Comparison of ENCODE assay signal across 8 cellular contexts in the genomic region with DNA sequence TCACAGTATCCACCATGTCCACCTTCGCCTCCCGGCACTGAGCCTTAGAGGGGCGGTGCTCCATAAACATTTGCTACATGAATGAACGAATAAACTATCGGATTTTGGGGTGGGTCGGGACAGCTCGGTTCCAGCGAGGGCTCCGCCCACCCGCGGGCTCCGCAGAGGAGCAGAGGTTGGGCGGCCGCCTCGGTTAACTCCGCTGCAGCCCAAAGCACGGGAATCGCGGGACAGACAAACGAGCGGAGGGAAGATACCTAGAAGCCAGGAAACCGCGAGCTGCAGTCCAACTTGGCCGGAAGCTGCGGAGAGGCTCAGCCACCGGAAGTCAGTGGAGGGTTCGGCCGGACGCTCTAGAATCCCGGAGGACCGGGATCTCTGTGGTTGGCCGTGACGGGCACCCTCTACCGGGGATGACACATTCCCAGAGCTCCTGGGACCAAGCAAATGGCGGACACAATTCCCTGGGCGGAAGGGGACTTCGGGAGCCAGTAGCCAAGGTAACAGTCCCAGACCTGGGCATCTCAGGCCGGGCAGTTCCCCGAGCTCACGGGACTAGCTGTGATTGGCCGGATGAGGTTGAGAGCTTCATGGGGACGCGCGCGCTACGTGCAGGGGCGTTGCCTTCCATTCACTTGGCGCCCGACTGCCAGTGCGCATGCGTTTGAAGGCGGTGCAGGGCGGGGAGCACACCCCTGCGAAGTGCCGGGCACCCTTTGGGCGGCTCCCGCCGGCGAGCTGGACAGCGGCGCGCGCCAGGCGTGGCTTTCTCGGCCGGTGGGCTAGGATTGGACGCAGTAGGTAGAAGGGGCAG.
DNase-seq lines count a peak whose midpoint lies in the region; ATAC-seq and TF ChIP-seq lines count a peak whose summit lies in the region.

No MANE protein-coding gene starts in this region.

- DNase-seq in NCI-H1048 (lab: John Stamatoyannopoulos, UW) (peak; percentile 91), SK-N-MC (ENCODE audit: low read depth, low spot score) (peak; percentile 51), germinal center (ENCODE audit: low spot score) (peak; percentile 100), substantia nigra (lab: John Stamatoyannopoulos, UW) (peak; percentile 90 to 100 (median 99))

- peak overlapping the region; percentile 96 for H3K4me3 Mint-ChIP-seq in activated naive CD4-positive, alpha-beta T cell treated with anti-CD3 and anti-CD28 coated beads, Interleukin-2, amount 50 U/mL, for 24 hours

- peak; percentile 91 for ATAC-seq in HG02588 (IDR thresholded peaks at IDR 0.05; ENCODE audit: unreplicated experiment)

- peak overlapping the region; percentile 76 for H3K9ac ChIP-seq in SK-N-MC (ENCODE audit: insufficient read length)

- H3K27me3 Mint-ChIP-seq in activated naive CD4-positive, alpha-beta T cell treated with anti-CD3 and anti-CD28 coated beads, Interleukin-2, amount 50 U/mL, for 24 hours, result no peaks in the 10 kb centered on the region

- peak; percentile 63 for TF ChIP-seq CTCF in neutrophil (IDR thresholded peaks at IDR 0.05)

- H3K9me3 ChIP-seq in SK-N-MC (ENCODE audit: low read depth, low read length) (no peaks in the 10 kb centered on the region), neutrophil (no peaks in the 10 kb centered on the region)

- peaks cover 13% of the 10 kb centered on the region for H3K4me1 Mint-ChIP-seq in activated naive CD4-positive, alpha-beta T cell treated with anti-CD3 and anti-CD28 coated beads, Interleukin-2, amount 50 U/mL, for 24 hours

- H3K4me3 ChIP-seq in GM08714 (ENCODE audit: low read length) (peak overlapping the region; percentile 85), SK-N-MC (peak overlapping the region; percentile 95), neutrophil (ENCODE audit: low read depth in 1 of 2, low read length in 1 of 2) (peak overlapping the region; percentile 79 to 90)

- H3K9me3 Mint-ChIP-seq in activated naive CD4-positive, alpha-beta T cell treated with anti-CD3 and anti-CD28 coated beads, Interleukin-2, amount 50 U/mL, for 24 hours, result no peaks in the 10 kb centered on the region

- H3K4me1 ChIP-seq in neutrophil (ENCODE audit: control insufficient read depth in 1 of 2, insufficient read depth in 1 of 2, low read depth in 1 of 2, low read length in 1 of 2), result peaks cover 22% of the 10 kb centered on the region in 2 experiments

- H3K27ac Mint-ChIP-seq in activated naive CD4-positive, alpha-beta T cell treated with anti-CD3 and anti-CD28 coated beads, Interleukin-2, amount 50 U/mL, for 24 hours, result peak overlapping the region; percentile 95

- peaks cover 26% of the 10 kb centered on the region; the same call in 1 of the 2 replicates for H3K36me3 ChIP-seq in SK-N-MC (ENCODE audit: insufficient read depth, low read length)
- H3K36me3 ChIP-seq in neutrophil, result peaks cover 35% of the 10 kb centered on the region

- no peaks in the 10 kb centered on the region for H3K27me3 ChIP-seq in neutrophil

- H3K27ac ChIP-seq in SK-N-MC (peak overlapping the region; percentile 92), neutrophil (peak overlapping the region; percentile 93), substantia nigra (ENCODE audit: low read depth, low read length, poor library complexity, severe bottlenecking) (peak overlapping the region; percentile 94)

- peaks cover 7% of the 10 kb centered on the region for H3K36me3 Mint-ChIP-seq in activated naive CD4-positive, alpha-beta T cell treated with anti-CD3 and anti-CD28 coated beads, Interleukin-2, amount 50 U/mL, for 24 hours

Comparison
In these comparisons a context has a peak if more than half of its experiments do, and no peak if none do; other contexts are left out.
1. Peak in every context shown above with its lines: DNase-seq, ATAC-seq, H3K4me3 ChIP-seq and H3K27ac ChIP-seq.